In the genomic region with DNA sequence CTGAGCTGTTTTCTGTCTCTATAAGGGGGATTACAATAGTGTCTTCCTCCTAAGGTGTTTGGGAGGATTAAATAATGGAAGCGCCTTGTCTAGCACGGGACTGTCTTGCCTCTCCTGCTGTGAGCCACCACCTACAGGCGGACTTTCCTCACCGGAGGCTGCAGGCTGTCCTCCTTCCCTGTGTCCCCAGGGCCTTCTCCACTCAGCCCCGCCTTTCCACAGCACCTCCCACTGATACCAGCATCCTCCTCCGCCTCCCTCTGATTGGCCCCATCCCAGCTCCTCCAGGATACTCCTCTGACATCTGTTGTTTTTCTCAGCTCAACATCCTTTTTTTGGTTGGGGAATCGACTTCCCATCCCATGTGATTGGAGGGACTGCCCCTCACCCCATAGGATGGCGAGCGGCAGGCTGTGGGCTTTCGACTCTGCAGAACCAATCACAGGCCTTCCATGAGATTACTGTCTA, we compare ENCODE assay signal across 8 cellular contexts. TPM values are rescaled to one million over a fixed set of nuclear protein-coding genes. Genes with fewer than 3 reads are reported as not detected.
DNase-seq lines count a peak whose midpoint lies in the region; ATAC-seq, FAIRE-seq and TF ChIP-seq lines count a peak whose summit lies in the region.

No MANE protein-coding gene starts in this region.

- H4K20me1 ChIP-seq in K562 (replicated peaks; ENCODE audit: control insufficient read depth, insufficient read depth, low read length), result no peaks in the 10 kb centered on the region

- peak overlapping the region; percentile 84 for H2AFZ ChIP-seq in K562 (ENCODE audit: low read depth, low read length)

- peak overlapping the region; percentile 97 for H3K4me2 ChIP-seq in K562 (ENCODE audit: insufficient read depth, low read length)

- no peak for TF ChIP-seq RAD21 in K562 (CRISPR knock-in tag; conservative IDR thresholded peaks at IDR 0.05 in 1 of 2, IDR thresholded peaks at IDR 0.05 in 1 of 2)

- H3K4me3 ChIP-seq in GM12875 (ENCODE audit: low read depth, low read length) (peak overlapping the region; percentile 55), K562 (peak overlapping the region; percentile 67), prostate gland (peak overlapping the region; percentile 56)

- 18% methylated on average over 10 of the region's 10 CpGs for WGBS in K562 (ENCODE audit: insufficient coverage, low coverage, missing lambda C conversion rate)
- 18% methylated on average over 10 of the region's 10 CpGs for WGBS in prostate gland

- peak; percentile 67 for DNase-seq in 8988T
- DNase-seq in Kasumi-1 (lab: John Stamatoyannopoulos, UW), result peak; percentile 65 to 81
- peak; percentile 88 to 92 (median 90) for DNase-seq in K562 (ENCODE audit: extremely low read depth in 1 of 4, low spot score in 3 of 4)
- DNase-seq in hepatic stellate cell (ENCODE audit: low spot score), result peak; percentile 95
- peak; percentile 75 for DNase-seq in prostate gland (ENCODE audit: low spot score)

- peaks cover 8% of the 10 kb centered on the region; the same call in 2 of the 3 replicates for H3K79me2 ChIP-seq in K562 (ENCODE audit: control insufficient read depth, insufficient read depth, low read length)

- H3K27ac ChIP-seq in K562 (ENCODE audit: extremely low read depth, low read depth, low read length) (peak overlapping the region; percentile 59; the same call in 2 of the 3 replicates), prostate gland (peak overlapping the region; percentile 76 to 81)

- no peaks in the 10 kb centered on the region for H3K9me3 ChIP-seq in K562 (replicated peaks; ENCODE audit: control insufficient read depth, insufficient read depth, low read depth, low read length)
- H3K9me3 ChIP-seq in prostate gland, result no peaks in the 10 kb centered on the region

- ATAC-seq in SK-N-SH treated with all-trans-retinoic acid at 6 μM for 48 hours, result peak; percentile 57
- peak; percentile 73 for ATAC-seq in K562
- no peak for ATAC-seq in HG02938 (IDR thresholded peaks at IDR 0.05; ENCODE audit: unreplicated experiment)

- in situ Hi-C loops in K562 (cut with MboI), result no loop called here

- intact Hi-C loops in K562 (cut with micrococcal nuclease), result no loop called here
- intact Hi-C loops in prostate gland (cut with DNase I), result no loop called here

- H3K9me1 ChIP-seq in K562 (ENCODE audit: control insufficient read depth, insufficient read depth, low read length), result peaks cover 2% of the 10 kb centered on the region

- TSS peak; percentile 48 for BruUV-seq in K562 (replicated peaks; lab: Mats Ljungman, UMichigan)

- H3K4me1 ChIP-seq in K562 (replicated peaks in 1 of 2; ENCODE audit: control insufficient read depth in 2 of 2, insufficient read depth in 2 of 2, low read length in 2 of 2) (peaks cover 8 to 59% of the 10 kb centered on the region in 2 experiments; a peak in 4 of 5 replicates), prostate gland (replicated peaks) (no peaks in the 10 kb centered on the region)

- H3K36me3 ChIP-seq in K562 (ENCODE audit: control insufficient read depth, insufficient read depth, low read length) (peaks cover 21% of the 10 kb centered on the region; the same call in 1 of the 3 replicates), prostate gland (no peaks in the 10 kb centered on the region)

- TF ChIP-seq POLR2A in K562 (conservative IDR thresholded peaks at IDR 0.05) (peak; percentile 14; the same call in 1 of the 2 replicates), prostate gland (IDR thresholded peaks at IDR 0.05) (peak; percentile 6)

- POLR2A ChIA-PET in K562 (lab: Yijun Ruan, JAX), result interaction anchor here (1.3 to 1.4 kb wide), 3 partner anchors 8 to 18 kb away, joined by 3 to 9 read pairs (median 8); no protein-coding TSS in a partner anchor

- no peak; the same call in 1 of the 2 replicates for TF ChIP-seq EP300 in K562 (IDR thresholded peaks at IDR 0.05; ENCODE audit: low read length)

- peak overlapping the region; percentile 57 to 73 for H3K9ac ChIP-seq in K562 (ENCODE audit: insufficient read depth in 1 of 2, low read depth in 2 of 2, low read length in 2 of 2)

- CTCF ChIA-PET in K562 (lab: Yijun Ruan, JAX; ENCODE audit: low intra/inter-chr PET ratio), result no interaction called here

- FAIRE-seq in K562 (lab: Jason Lieb, UNC), result peak; percentile 98

- TF ChIP-seq CTCF in GM12875 (IDR thresholded peaks at IDR 0.05; ENCODE audit: borderline replicate concordance, insufficient read depth, low read depth, low read length) (no peak), K562 (IDR thresholded peaks at IDR 0.05 in 2 of 3, conservative IDR thresholded peaks at IDR 0.05 in 1 of 3; ENCODE audit: insufficient read depth in 2 of 3, low read depth in 1 of 3, low read length in 3 of 3) (0 out of 6 replicates have a peak, but pooled peaks of 1 of the 3 experiments have one; percentile 36), prostate gland (IDR thresholded peaks at IDR 0.05) (no peak)

- H3K27me3 ChIP-seq in K562 (ENCODE audit: control insufficient read depth in 2 of 2, insufficient read depth in 2 of 2, low read length in 2 of 2) (no peaks in the 10 kb centered on the region), prostate gland (replicated peaks; ENCODE audit: insufficient read depth) (no peaks in the 10 kb centered on the region)

RNA-seq across cellular contexts. Expression of a gene that starts 0.9 kb away (rescaled TPM):
- total RNA-seq in K562 (2011; cell fraction: chromatin; rRNA removed; ENCODE audit: low replicate concordance), result 7.1 and 18.4 TPM in 2 replicates
- 35.0 and 36.5 TPM in 2 replicates for total RNA-seq in K562 (2011; cell fraction: nucleolus; rRNA removed)
- 22.9 and 31.1 TPM in 2 replicates for total RNA-seq in K562 (2011; cell fraction: nucleoplasm; rRNA removed)
- total RNA-seq in K562 (2014; rRNA removed), result 38.0 and 57.7 TPM in 2 replicates
- total RNA-seq in K562 (2014; rRNA removed; fragmentation: Illumina TruSeq; extraction: Trizol), result 1.1 and 1.9 TPM in 2 replicates
- total RNA-seq in K562 (2015; rRNA removed; fragmentation: Illumina TruSeq; extraction: Trizol), result 18.7 and 19.1 TPM in 2 replicates
- 28.7 and 30.3 TPM in 2 replicates for total RNA-seq in K562 (2021)
- polyA plus RNA-seq in K562 (2011; rRNA removed), result 13.8 and 24.8 TPM in 2 replicates
- 30.4 and 84.8 TPM in 2 replicates for polyA plus RNA-seq in K562 (2011; cell fraction: cytosol; rRNA removed)
- 32.5 and 45.8 TPM in 2 replicates for polyA plus RNA-seq in K562 (2011; cell fraction: nucleus; rRNA removed)
- 31.0 and 52.7 TPM in 2 replicates for polyA plus RNA-seq in K562 (2012)
- 6.8 and 27.8 TPM in 2 replicates for polyA plus RNA-seq in K562 (2014; fragmentation: Illumina TruSeq; extraction: Trizol)
- 1 to 10 TPM in 1 of 2 experiments, under 1 TPM in 1; 0.21 to 4.3 TPM for polyA plus RNA-seq in K562 (2014; fragmentation: Nextera tagmentation; extraction: Ambion mirVana)
- polyA plus RNA-seq in K562 (2014; rRNA removed), result 31.7 TPM in 2 replicates
- 3.4 and 6.5 TPM in 2 replicates for polyA minus RNA-seq in K562 (2011; rRNA and poly(A)+ RNA removed)
- polyA minus RNA-seq in K562 (2011; cell fraction: cytosol; rRNA and poly(A)+ RNA removed), result 21.7 and 30.2 TPM in 2 replicates
- polyA minus RNA-seq in K562 (2011; cell fraction: nucleus; rRNA and poly(A)+ RNA removed), result 5.8 and 6.1 TPM in 2 replicates
- total RNA-seq in prostate gland, result 100 to 1,000 TPM in 1 of 2 donors, 10 to 100 TPM in 1; 66.2 to 123 TPM

RNA-seq across cellular contexts. Expression of a gene that starts 22.5 kb away (rescaled TPM):
- 45.1 and 101 TPM in 2 replicates for total RNA-seq in K562 (2011; cell fraction: chromatin; rRNA removed; ENCODE audit: low replicate concordance)
- 76.3 and 95.7 TPM in 2 replicates for total RNA-seq in K562 (2011; cell fraction: nucleolus; rRNA removed)
- 27.9 and 53.6 TPM in 2 replicates for total RNA-seq in K562 (2011; cell fraction: nucleoplasm; rRNA removed)
- total RNA-seq in K562 (2014; rRNA removed) (29.4 and 42.4 TPM in 2 replicates), K562 (2014; rRNA removed; fragmentation: Illumina TruSeq; extraction: Trizol) (10.6 and 16.2 TPM in 2 replicates), K562 (2015; rRNA removed; fragmentation: Illumina TruSeq; extraction: Trizol) (17.5 and 19.7 TPM in 2 replicates), K562 (2021) (40.3 and 41.3 TPM in 2 replicates), prostate gland (1 to 10 TPM; 4.4 to 6.1 TPM)
- polyA plus RNA-seq in K562 (2011; rRNA removed) (24.5 and 25.4 TPM in 2 replicates), K562 (2014; fragmentation: Illumina TruSeq; extraction: Trizol) (19.7 and 28.3 TPM in 2 replicates), K562 (2014; fragmentation: Nextera tagmentation; extraction: Ambion mirVana) (1 to 10 TPM in 1 of 2 experiments, under 1 TPM in 1; 0.82 to 1.4 TPM), K562 (2014; rRNA removed) (48.9 and 49.2 TPM in 2 replicates)
- polyA plus RNA-seq in K562 (2011; cell fraction: cytosol; rRNA removed), result 25.0 and 47.2 TPM in 2 replicates
- polyA plus RNA-seq in K562 (2011; cell fraction: nucleus; rRNA removed), result 80.6 and 118 TPM in 2 replicates
- 28.4 and 42.0 TPM in 2 replicates for polyA plus RNA-seq in K562 (2012)
- polyA minus RNA-seq in K562 (2011; rRNA and poly(A)+ RNA removed), result 9.4 and 18.7 TPM in 2 replicates
- polyA minus RNA-seq in K562 (2011; cell fraction: cytosol; rRNA and poly(A)+ RNA removed), result 23.5 and 24.5 TPM in 2 replicates
- 12.1 and 13.3 TPM in 2 replicates for polyA minus RNA-seq in K562 (2011; cell fraction: nucleus; rRNA and poly(A)+ RNA removed)

RNA-seq across cellular contexts. Expression of a gene that starts 35.8 kb away (rescaled TPM):
- total RNA-seq in K562 (2011; cell fraction: chromatin; rRNA removed; ENCODE audit: low replicate concordance), result 148 and 241 TPM in 2 replicates
- 111 and 117 TPM in 2 replicates for total RNA-seq in K562 (2011; cell fraction: nucleolus; rRNA removed)
- 183 and 259 TPM in 2 replicates for total RNA-seq in K562 (2011; cell fraction: nucleoplasm; rRNA removed)
- total RNA-seq in K562 (2014; rRNA removed) (887 and 1,071 TPM in 2 replicates), K562 (2014; rRNA removed; fragmentation: Illumina TruSeq; extraction: Trizol) (1,328 and 1,534 TPM in 2 replicates), K562 (2015; rRNA removed; fragmentation: Illumina TruSeq; extraction: Trizol) (1,335 and 1,447 TPM in 2 replicates), K562 (2021) (840 and 907 TPM in 2 replicates), prostate gland (100 to 1,000 TPM; 138 to 150 TPM)
- polyA plus RNA-seq in K562 (2011; rRNA removed) (308 and 520 TPM in 2 replicates), K562 (2014; fragmentation: Illumina TruSeq; extraction: Trizol) (886 and 1,006 TPM in 2 replicates), K562 (2014; fragmentation: Nextera tagmentation; extraction: Ambion mirVana) (100 to 1,000 TPM; 404 to 534 TPM), K562 (2014; rRNA removed) (609 and 622 TPM in 2 replicates)
- 84.3 and 133 TPM in 2 replicates for polyA plus RNA-seq in K562 (2011; cell fraction: cytosol; rRNA removed)
- 138 and 148 TPM in 2 replicates for polyA plus RNA-seq in K562 (2011; cell fraction: nucleus; rRNA removed)
- polyA plus RNA-seq in K562 (2012), result 556 and 791 TPM in 2 replicates
- 1,021 and 1,119 TPM in 2 replicates for polyA minus RNA-seq in K562 (2011; rRNA and poly(A)+ RNA removed)
- polyA minus RNA-seq in K562 (2011; cell fraction: cytosol; rRNA and poly(A)+ RNA removed), result 256 and 383 TPM in 2 replicates
- polyA minus RNA-seq in K562 (2011; cell fraction: nucleus; rRNA and poly(A)+ RNA removed), result 100 and 155 TPM in 2 replicates

RNA-seq across cellular contexts. Expression of a gene that starts 46.9 kb away (rescaled TPM):
- total RNA-seq in K562 (2011; cell fraction: chromatin; rRNA removed; ENCODE audit: low replicate concordance), result 19.8 and 57.5 TPM in 2 replicates
- 14.3 and 15.0 TPM in 2 replicates for total RNA-seq in K562 (2011; cell fraction: nucleolus; rRNA removed)
- total RNA-seq in K562 (2011; cell fraction: nucleoplasm; rRNA removed), result 15.9 and 22.8 TPM in 2 replicates
- 6.8 and 8.4 TPM in 2 replicates for total RNA-seq in K562 (2014; rRNA removed)
- total RNA-seq in K562 (2014; rRNA removed; fragmentation: Illumina TruSeq; extraction: Trizol), result 2.0 and 2.3 TPM in 2 replicates
- total RNA-seq in K562 (2015; rRNA removed; fragmentation: Illumina TruSeq; extraction: Trizol), result 3.8 and 4.0 TPM in 2 replicates
- 9.7 and 10.1 TPM in 2 replicates for total RNA-seq in K562 (2021)
- 6.5 and 14.3 TPM in 2 replicates for polyA plus RNA-seq in K562 (2011; rRNA removed)
- polyA plus RNA-seq in K562 (2011; cell fraction: cytosol; rRNA removed), result 19.3 and 30.6 TPM in 2 replicates
- polyA plus RNA-seq in K562 (2011; cell fraction: nucleus; rRNA removed), result 21.7 and 29.5 TPM in 2 replicates
- polyA plus RNA-seq in K562 (2012), result 8.3 and 21.2 TPM in 2 replicates
- polyA plus RNA-seq in K562 (2014; fragmentation: Illumina TruSeq; extraction: Trizol), result 6.2 and 8.6 TPM in 2 replicates
- polyA plus RNA-seq in K562 (2014; fragmentation: Nextera tagmentation; extraction: Ambion mirVana), result under 1 TPM; 0.07 to 0.22 TPM
- 7.1 and 10.7 TPM in 2 replicates for polyA plus RNA-seq in K562 (2014; rRNA removed)
- polyA minus RNA-seq in K562 (2011; rRNA and poly(A)+ RNA removed), result 5.8 and 6.2 TPM in 2 replicates
- polyA minus RNA-seq in K562 (2011; cell fraction: cytosol; rRNA and poly(A)+ RNA removed), result 8.0 and 10.1 TPM in 2 replicates
- polyA minus RNA-seq in K562 (2011; cell fraction: nucleus; rRNA and poly(A)+ RNA removed), result 6.7 and 9.1 TPM in 2 replicates
- total RNA-seq in prostate gland, result 100 to 1,000 TPM in 1 of 2 donors, 10 to 100 TPM in 1; 86.6 to 122 TPM
